8 cellular contexts compared by ENCODE assay signal in genomic region chr2:160429248-160430000, GRCh38.
DNase-seq lines count a peak whose midpoint lies in the region; ATAC-seq and TF ChIP-seq lines count a peak whose summit lies in the region.

No MANE protein-coding gene starts in this region.

- H2AFZ ChIP-seq in Loucy (ENCODE audit: low read length): peak overlapping the region; percentile 38; the same call in 1 of the 2 replicates

- H3K4me1 Mint-ChIP-seq in activated naive CD4-positive, alpha-beta T cell treated with anti-CD3 and anti-CD28 coated beads for 36 hours (ENCODE audit: low read depth): peaks cover 49% of the 10 kb centered on the region

- CTCF ChIA-PET in activated naive CD4-positive, alpha-beta T cell treated with anti-CD3 and anti-CD28 coated beads for 36 hours (lab: Charles Lee): interaction anchor here (0.6 to 3.4 kb wide), 26 partner anchors 9 to 540 kb away, joined by 3 to 21 read pairs (median 4); partner anchors contain the start of gene RBMS1

- peak; percentile 80 for TF ChIP-seq CTCF in Loucy (conservative IDR thresholded peaks at IDR 0.05; ENCODE audit: low read length)
- peak; percentile 58 for TF ChIP-seq CTCF in fibroblast of mammary gland (conservative IDR thresholded peaks at IDR 0.05; ENCODE audit: control insufficient read depth, insufficient read depth, low read depth, low read length)
- TF ChIP-seq CTCF in retinal pigment epithelial cell (conservative IDR thresholded peaks at IDR 0.05; ENCODE audit: low read depth, low read length): peak; percentile 39

- no peaks in the 10 kb centered on the region for H3K9me2 ChIP-seq in Loucy (replicated peaks; ENCODE audit: low read depth, low read length)

- H3K9me3 ChIP-seq in Loucy (ENCODE audit: insufficient read depth, low read depth, low read length): no peaks in the 10 kb centered on the region

- peaks cover 5% of the 10 kb centered on the region for H3F3A ChIP-seq in Loucy (ENCODE audit: low read depth)

- peak overlapping the region; percentile 47 for H3K4me3 Mint-ChIP-seq in activated naive CD4-positive, alpha-beta T cell treated with anti-CD3 and anti-CD28 coated beads for 36 hours

- H4K20me1 ChIP-seq in Loucy (ENCODE audit: insufficient read depth, low read length, poor library complexity, severe bottlenecking): no peaks in the 10 kb centered on the region

- no peaks in the 10 kb centered on the region for H3K27me3 Mint-ChIP-seq in activated naive CD4-positive, alpha-beta T cell treated with anti-CD3 and anti-CD28 coated beads for 36 hours (ENCODE audit: low read depth)

- H3K4me1 ChIP-seq in Loucy (ENCODE audit: insufficient read depth, low read length, poor library complexity, severe bottlenecking): peaks cover 54% of the 10 kb centered on the region

- peaks cover 8% of the 10 kb centered on the region for H3K36me3 Mint-ChIP-seq in activated naive CD4-positive, alpha-beta T cell treated with anti-CD3 and anti-CD28 coated beads for 36 hours (ENCODE audit: low read depth)

- peak overlapping the region; percentile 67 for H3K4me3 ChIP-seq in Loucy (ENCODE audit: low read length, poor library complexity, severe bottlenecking)
- no peak overlapping the region for H3K4me3 ChIP-seq in fibroblast of mammary gland (ENCODE audit: control insufficient read depth, low read depth, low read length)
- no peak overlapping the region for H3K4me3 ChIP-seq in retinal pigment epithelial cell (ENCODE audit: low read length)

- no peak for DNase-seq in activated naive CD4-positive, alpha-beta T cell treated with anti-CD3 and anti-CD28 coated beads for 36 hours
- DNase-seq in activated naive CD4-positive, alpha-beta T cell treated with Interleukin-2 at 50 U/mL for 16 hours: no peak
- DNase-seq in SW480 (ENCODE audit: low spot score): peak; percentile 57
- DNase-seq in fibroblast of mammary gland (ENCODE audit: low read depth): peak; percentile 83
- DNase-seq in retinal pigment epithelial cell (ENCODE audit: low read depth): no peak
- no peak for DNase-seq in nucleus accumbens (lab: John Stamatoyannopoulos, UW)

- peak overlapping the region; percentile 84 for H3K4me2 ChIP-seq in Loucy (ENCODE audit: low read depth, low read length, poor library complexity, severe bottlenecking)

- peaks cover 12% of the 10 kb centered on the region for H3K9me3 Mint-ChIP-seq in activated naive CD4-positive, alpha-beta T cell treated with anti-CD3 and anti-CD28 coated beads for 36 hours

- H3K27me3 ChIP-seq in Loucy (ENCODE audit: insufficient read depth, low read length, poor library complexity, severe bottlenecking): no peaks in the 10 kb centered on the region

- peak overlapping the region; percentile 88 for H3K27ac Mint-ChIP-seq in activated naive CD4-positive, alpha-beta T cell treated with anti-CD3 and anti-CD28 coated beads for 36 hours

- H3K36me3 ChIP-seq in Loucy (ENCODE audit: insufficient read depth, low read length): 0 out of 2 replicates have a peak, but pooled peaks cover 3% of the 10 kb centered on the region

- no peak for ATAC-seq in HG02642 (IDR thresholded peaks at IDR 0.05; ENCODE audit: poor library complexity, unreplicated experiment)

- intact Hi-C loops in activated naive CD4-positive, alpha-beta T cell treated with anti-CD3 and anti-CD28 coated beads for 36 hours (cut with micrococcal nuclease): loop anchor here (1.0 to 10.0 kb wide), 6 partner anchors 63 to 565 kb away; no protein-coding TSS in a partner anchor

- H3K79me2 ChIP-seq in Loucy (ENCODE audit: insufficient read depth, low read length): peaks cover 29% of the 10 kb centered on the region

- H3K9ac ChIP-seq in Loucy (ENCODE audit: low read depth, low read length, poor library complexity, severe bottlenecking): peak overlapping the region; percentile 35

Comparison
In these comparisons a context has a peak if more than half of its experiments do, and no peak if none do; other contexts are left out.
1. DNase-seq: peak in SW480 (single experiment) and fibroblast of mammary gland (single experiment); none in activated naive CD4-positive, alpha-beta T cell treated with anti-CD3 and anti-CD28 coated beads for 36 hours (single experiment), activated naive CD4-positive, alpha-beta T cell treated with Interleukin-2 at 50 U/mL for 16 hours (single experiment), retinal pigment epithelial cell (single experiment) and nucleus accumbens (0 of 56).
2. Peak in every context shown above with its lines, with median percentiles within 50 percentile points of each other: CTCF ChIP-seq.